13 cellular contexts compared by ENCODE assay signal in the genomic region with DNA sequence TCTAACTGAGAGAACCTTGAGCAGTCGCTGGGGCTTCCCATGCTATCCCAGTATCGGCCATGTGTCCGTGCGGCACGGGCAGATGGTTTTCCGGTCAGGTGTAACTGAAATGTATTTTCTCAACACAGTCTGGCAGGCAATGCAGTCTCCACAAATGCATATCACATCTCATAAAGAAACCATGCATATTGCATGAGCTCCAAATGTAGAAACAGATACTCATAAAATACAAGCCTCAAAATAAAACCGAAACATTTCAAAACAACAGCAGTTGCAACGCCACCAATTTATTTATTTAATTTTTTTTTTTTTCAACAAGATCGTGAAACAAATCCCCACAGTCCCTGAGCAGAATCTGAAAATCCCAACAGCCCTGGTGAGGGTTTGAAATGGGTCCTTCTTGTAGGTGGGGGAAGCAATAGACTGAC.
A peak's percentile ranks its signal among the peaks of the same experiment; 100 is the strongest.
DNase-seq lines count a peak whose midpoint lies in the region; ATAC-seq and TF ChIP-seq lines count a peak whose summit lies in the region.
"Had no signal": no experiment of that assay in that cellular context is flagged by ENCODE, and none has a peak within 500 bp of the region (broad histone marks: within the 10 kb centered on the region; RNA-seq: fewer than 3 reads in every experiment).

No MANE protein-coding gene starts in this region.

- peaks cover 28% of the 10 kb centered on the region for H3K4me1 ChIP-seq in PC-3 (ENCODE audit: insufficient read depth, low read length)
- no peaks in the 10 kb centered on the region for H3K4me1 ChIP-seq in gastroesophageal sphincter
- peaks cover 3% of the 10 kb centered on the region for H3K4me1 ChIP-seq in ovary (ENCODE audit: insufficient read depth)

- no peaks in the 10 kb centered on the region for H4K20me1 ChIP-seq in PC-3 (ENCODE audit: low read length)

- DNase-seq in DMS 273 (lab: John Stamatoyannopoulos, UW; ENCODE audit: unreplicated experiment) (peak; percentile 77), PC-3 (no peak), iPS-NIHi7 (ENCODE audit: extremely low spot score) (no peak), ovary (no peak), NCI-H2196 (lab: John Stamatoyannopoulos, UW; ENCODE audit: unreplicated experiment) (no peak)
- DNase-seq: activated CD4-positive, CD25-positive, alpha-beta regulatory T cell treated with anti-CD3 and anti-CD28 coated beads, Interleukin-2, amount 50 U/mL, for 72 hours; activated naive CD8-positive, alpha-beta T cell treated with anti-CD3 and anti-CD28 coated beads, Interleukin-2, amount 10 ng/mL, durations not matched to agents 7 days and 5 days; OCI-M1 had no signal

- H3K79me2 ChIP-seq in PC-3 (ENCODE audit: low read length) = no peaks in the 10 kb centered on the region

- no peak overlapping the region for H3K27ac ChIP-seq in PC-3 (ENCODE audit: low read length)
- H3K27ac ChIP-seq in gastroesophageal sphincter = no peak overlapping the region
- no peak overlapping the region for H3K27ac ChIP-seq in ovary

- TF ChIP-seq POLR2A in gastroesophageal sphincter (IDR thresholded peaks at IDR 0.05) = no peak
- TF ChIP-seq POLR2A in ovary (IDR thresholded peaks at IDR 0.05) = no peak

- intact Hi-C loops in PC-3 (cut with micrococcal nuclease) (no loop called here), ovary (cut with DNase I) (no loop called here)

- peak overlapping the region; percentile 26; the same call in 1 of the 2 replicates for H3K4me2 ChIP-seq in PC-3 (ENCODE audit: low read length)

- H3F3A ChIP-seq in PC-3 (ENCODE audit: low read length, unreplicated experiment) = no peaks in the 10 kb centered on the region

- H3K9me2 ChIP-seq in PC-3 (replicated peaks; ENCODE audit: low read length) = no peaks in the 10 kb centered on the region

- H3K36me3 ChIP-seq in PC-3 (ENCODE audit: low read depth, low read length) (no peaks in the 10 kb centered on the region), gastroesophageal sphincter (no peaks in the 10 kb centered on the region), ovary (no peaks in the 10 kb centered on the region)

- TF ChIP-seq EP300 in gastroesophageal sphincter (IDR thresholded peaks at IDR 0.05) = no peak
- TF ChIP-seq EP300 in ovary (IDR thresholded peaks at IDR 0.05) = no peak

- H2AFZ ChIP-seq in PC-3 (ENCODE audit: low read length) = no peak overlapping the region

- H3K9me3 ChIP-seq in PC-3 (ENCODE audit: low read length) = no peaks in the 10 kb centered on the region
- no peaks in the 10 kb centered on the region for H3K9me3 ChIP-seq in gastroesophageal sphincter
- no peaks in the 10 kb centered on the region for H3K9me3 ChIP-seq in ovary

- TF ChIP-seq CTCF in PC-3 (conservative IDR thresholded peaks at IDR 0.05; ENCODE audit: low read depth, low read length) (no peak), gastroesophageal sphincter (IDR thresholded peaks at IDR 0.05) (no peak), ovary (IDR thresholded peaks at IDR 0.05) (no peak)

- POLR2A ChIA-PET in PC-3 (lab: Charles Lee; ENCODE audit: unreplicated experiment) = no interaction called here

- H3K4me3 ChIP-seq in PC-3 (ENCODE audit: low read length) (no peak overlapping the region), gastroesophageal sphincter (no peak overlapping the region), ovary (no peak overlapping the region)
- H3K4me3 ChIP-seq: K562 had no signal

- CTCF ChIA-PET in PC-3 (lab: Charles Lee) = no interaction called here

- no TSS peak for BruUV-seq in PC-3 (replicated peaks; lab: Mats Ljungman, UMichigan)

- ATAC-seq in GM19395 (IDR thresholded peaks at IDR 0.05; ENCODE audit: unreplicated experiment) = peak; percentile 68
- peak; percentile 37 for ATAC-seq in HG03025 (IDR thresholded peaks at IDR 0.05; ENCODE audit: low FRiP score, unreplicated experiment)
- no peak for ATAC-seq in PC-3
- no peak for ATAC-seq in gastroesophageal sphincter
- ATAC-seq: K562; stimulated activated effector memory CD8-positive, alpha-beta T cell treated with anti-CD3 and anti-CD28 coated beads, Interleukin-12 subunit alpha, Interleukin-12 subunit beta, amount 100 ng/mL, for 72 hours had no signal

- H3K27me3 ChIP-seq in PC-3 (ENCODE audit: low read length) (no peaks in the 10 kb centered on the region), gastroesophageal sphincter (no peaks in the 10 kb centered on the region), ovary (no peaks in the 10 kb centered on the region)

- WGBS in gastroesophageal sphincter (ENCODE audit: low coverage in 1 of 2), 2 donors = 85 to 91% methylated on average over 4 to 9 of the region's 9 CpGs
- WGBS in ovary, 3 donors = 45 to 70% (median 60%) methylated on average over 9 of the region's 9 CpGs

- H3K9ac ChIP-seq in PC-3 (ENCODE audit: low read length) = no peak overlapping the region

Comparison
In these comparisons a context has a peak if more than half of its experiments do, and no peak if none do; other contexts are left out.
1. ATAC-seq: peak in GM19395 (single experiment) and HG03025 (single experiment); none in PC-3 (single experiment) and gastroesophageal sphincter (single experiment).